ENCODE assay signal across 21 cellular contexts in genomic region chr12:15977999-15978398, GRCh38.
DNase-seq lines count a peak whose midpoint lies in the region; ATAC-seq and TF ChIP-seq lines count a peak whose summit lies in the region.
"Had no signal": no experiment of that assay in that cellular context is flagged by ENCODE, and none has a peak within 500 bp of the region (broad histone marks: within the 10 kb centered on the region; RNA-seq: fewer than 3 reads in every experiment).

No MANE protein-coding gene starts in this region.

- no peaks in the 10 kb centered on the region for H3K36me3 ChIP-seq in RWPE2 (ENCODE audit: low read depth)
- no peaks in the 10 kb centered on the region for H3K36me3 ChIP-seq in hepatocyte (replicated peaks; ENCODE audit: insufficient read depth, low read depth)
- no peaks in the 10 kb centered on the region for H3K36me3 ChIP-seq in smooth muscle cell (ENCODE audit: low read depth)
- H3K36me3 ChIP-seq in colonic mucosa: no peaks in the 10 kb centered on the region
- H3K36me3 ChIP-seq: ovary had no signal

- no peak overlapping the region for H3K4me3 ChIP-seq in RWPE2 (ENCODE audit: severe bottlenecking)
- no peak overlapping the region for H3K4me3 ChIP-seq in hepatocyte
- H3K4me3 ChIP-seq in smooth muscle cell: no peak overlapping the region
- H3K4me3 ChIP-seq in colonic mucosa: no peak overlapping the region
- H3K4me3 ChIP-seq: mucosa of descending colon, ovary had no signal

- H3K79me2 ChIP-seq in hepatocyte (no peaks in the 10 kb centered on the region), smooth muscle cell (ENCODE audit: low read depth) (no peaks in the 10 kb centered on the region)

- no peak for ATAC-seq in RWPE2 (ENCODE audit: low read depth)
- ATAC-seq: activated CD4-positive, alpha-beta T cell treated with anti-CD3 and anti-CD28 coated beads for 36 hours had no signal

- H3K27ac ChIP-seq in RWPE2 (ENCODE audit: poor library complexity, severe bottlenecking) (peak overlapping the region; percentile 43), hepatocyte (peak overlapping the region; percentile 81), smooth muscle cell (ENCODE audit: low read depth) (peak overlapping the region; percentile 71), colonic mucosa (no peak overlapping the region)
- H3K27ac ChIP-seq: C4-2B, ovary had no signal

- 87% methylated on average over 3 of the region's 3 CpGs for WGBS in hepatocyte (ENCODE audit: low lambda C conversion rate, missing lambda C conversion rate)
- 64% methylated on average over 3 of the region's 3 CpGs for WGBS in smooth muscle cell (ENCODE audit: low lambda C conversion rate)

- H3K9me3 ChIP-seq in RWPE2 (ENCODE audit: severe bottlenecking) (no peaks in the 10 kb centered on the region), hepatocyte (ENCODE audit: low read depth) (no peaks in the 10 kb centered on the region), smooth muscle cell (replicated peaks; ENCODE audit: low read depth) (no peaks in the 10 kb centered on the region), colonic mucosa (no peaks in the 10 kb centered on the region)
- H3K9me3 ChIP-seq: mucosa of descending colon, ovary had no signal

- H3K27me3 ChIP-seq in RWPE2 (ENCODE audit: insufficient read depth, poor library complexity, severe bottlenecking) (no peaks in the 10 kb centered on the region), hepatocyte (no peaks in the 10 kb centered on the region), smooth muscle cell (ENCODE audit: low read depth) (no peaks in the 10 kb centered on the region), colonic mucosa (no peaks in the 10 kb centered on the region)
- H3K27me3 ChIP-seq: ovary had no signal

- no peaks in the 10 kb centered on the region for H3K9me2 ChIP-seq in hepatocyte (replicated peaks; ENCODE audit: insufficient read depth)

- no peak overlapping the region for H3K9ac ChIP-seq in smooth muscle cell (ENCODE audit: low read depth)
- no peak overlapping the region for H3K9ac ChIP-seq in colonic mucosa (ENCODE audit: low read depth in 2 of 2, low read length in 2 of 2)

- TF ChIP-seq CTCF in RWPE2 (IDR thresholded peaks at IDR 0.05; ENCODE audit: poor library complexity, severe bottlenecking): no peak
- TF ChIP-seq CTCF in hepatocyte (IDR thresholded peaks at IDR 0.05; ENCODE audit: poor library complexity): no peak
- TF ChIP-seq CTCF in smooth muscle cell (IDR thresholded peaks at IDR 0.05; ENCODE audit: borderline replicate concordance, insufficient read depth, poor library complexity, severe bottlenecking): no peak
- no peak for TF ChIP-seq CTCF in colonic mucosa (IDR thresholded peaks at IDR 0.05)

- DNase-seq in NCI-H748 (lab: John Stamatoyannopoulos, UW; ENCODE audit: unreplicated experiment): peak; percentile 8
- DNase-seq in NCI-H748 treated with DMSO at 0.1 percent for 48 hours (lab: John Stamatoyannopoulos, UW): no peak
- no peak for DNase-seq in RWPE2 (ENCODE audit: low spot score)
- DNase-seq in hepatocyte (ENCODE audit: low spot score): no peak
- DNase-seq in smooth muscle cell (lab: John Stamatoyannopoulos, UW; ENCODE audit: unreplicated experiment): no peak
- no peak for DNase-seq in DMS 273 treated with DMSO at 0.1 percent for 48 hours (lab: John Stamatoyannopoulos, UW)
- no peak for DNase-seq in A172 (ENCODE audit: low spot score)
- DNase-seq in colonic mucosa: no peak
- DNase-seq: activated CD4-positive, alpha-beta T cell treated with anti-CD3 and anti-CD28 coated beads for 36 hours; activated gamma-delta T cell treated with Interleukin-2 at 50 U/mL for 16 hours; anterior cingulate cortex; cortex of kidney; DMS79; head of caudate nucleus; mucosa of descending colon; NCI-H146; NCI-H446 treated with DMSO at 0.1 percent for 48 hours; ovary; stimulated activated naive CD4-positive, alpha-beta T cell treated with Interleukin-2 at 50 U/mL for 16 hours; T-helper 9 cell had no signal

- H3F3A ChIP-seq in smooth muscle cell (ENCODE audit: low read depth): no peaks in the 10 kb centered on the region

- no peak overlapping the region for H2AFZ ChIP-seq in hepatocyte
- H2AFZ ChIP-seq in smooth muscle cell (ENCODE audit: low read depth): no peak overlapping the region

- no peaks in the 10 kb centered on the region for H4K20me1 ChIP-seq in hepatocyte (ENCODE audit: insufficient read depth, poor library complexity, severe bottlenecking)
- no peaks in the 10 kb centered on the region for H4K20me1 ChIP-seq in smooth muscle cell (ENCODE audit: low read depth)

- H3K4me1 ChIP-seq in RWPE2 (ENCODE audit: insufficient read depth, poor library complexity, severe bottlenecking) (peaks cover 8% of the 10 kb centered on the region), hepatocyte (ENCODE audit: insufficient read depth) (peaks cover 35% of the 10 kb centered on the region), smooth muscle cell (ENCODE audit: low read depth) (peaks cover 18% of the 10 kb centered on the region), colonic mucosa (no peaks in the 10 kb centered on the region)

- intact Hi-C loops in colonic mucosa (cut with DNase I): no loop called here

- H3K4me2 ChIP-seq in hepatocyte: peak overlapping the region; percentile 19
- peak overlapping the region; percentile 66 for H3K4me2 ChIP-seq in smooth muscle cell
